Comparison of ENCODE assay signal across 1 cellular context in genomic region chr4:37839426-37839825, GRCh38.
A peak's percentile ranks its signal among the peaks of the same experiment; 100 is the strongest.
TF ChIP-seq lines count a peak whose summit lies in the region.

No MANE protein-coding gene starts in this region.

TF ChIP-seq in endothelial cell of umbilical vein, 7 proteins besides CTCF, POLR2A, EP300 and RAD21 (continued from another document):
- TF ChIP-seq GATA2 (IDR thresholded peaks at IDR 0.05; ENCODE audit: insufficient read depth, insufficient read length, low read depth, low read length) (no peak), FOS (IDR thresholded peaks at IDR 0.05; ENCODE audit: borderline replicate concordance, insufficient read depth, low read length) (peak; percentile 15), MAX (IDR thresholded peaks at IDR 0.05; ENCODE audit: insufficient read depth, insufficient read length) (no peak), MYC (IDR thresholded peaks at IDR 0.05; ENCODE audit: low read depth, low read length) (no peak), POLR2AphosphoS5 (IDR thresholded peaks at IDR 0.05; ENCODE audit: insufficient read depth, low read depth, low read length) (no peak)
